In genomic region chr3:195133462-195133861, GRCh38 we compare ENCODE assay signal across 11 cellular contexts.
A peak's percentile ranks its signal among the peaks of the same experiment; 100 is the strongest.
DNase-seq lines count a peak whose midpoint lies in the region; FAIRE-seq and TF ChIP-seq lines count a peak whose summit lies in the region.
"Had no signal": no experiment of that assay in that cellular context is flagged by ENCODE, and none has a peak within 500 bp of the region (broad histone marks: within the 10 kb centered on the region; RNA-seq: fewer than 3 reads in every experiment).

No MANE protein-coding gene starts in this region.

- H3K4me2 ChIP-seq in mesendoderm (ENCODE audit: low read length): no peak overlapping the region

- no peak overlapping the region for H2BK5ac ChIP-seq in mesendoderm (ENCODE audit: low read length)

- H3K9ac ChIP-seq in mesendoderm (ENCODE audit: low read length): no peak overlapping the region

- no peak overlapping the region for H2BK120ac ChIP-seq in mesendoderm (ENCODE audit: low read depth, low read length)

- H3K4ac ChIP-seq in mesendoderm (ENCODE audit: low read depth, low read length): no peak overlapping the region

- no CpG with 5 or more reads among the region's 12 CpGs for WGBS in mesendoderm (ENCODE audit: extremely low coverage, insufficient coverage, low lambda C conversion rate)

- no peak overlapping the region for H2BK15ac ChIP-seq in mesendoderm (replicated peaks; ENCODE audit: low read depth)

- H4K5ac ChIP-seq in mesendoderm (ENCODE audit: low read length): no peak overlapping the region

- no peaks in the 10 kb centered on the region for H3K36me3 ChIP-seq in mesendoderm (ENCODE audit: control insufficient read depth, insufficient read depth, low read length)
- H3K36me3 ChIP-seq: lower lobe of right lung had no signal

- H3K79me2 ChIP-seq in mesendoderm (ENCODE audit: control insufficient read depth, insufficient read depth, low read length): no peaks in the 10 kb centered on the region

- peaks cover 5% of the 10 kb centered on the region for H3K79me1 ChIP-seq in mesendoderm (ENCODE audit: low read length)

- H2AK5ac ChIP-seq in mesendoderm (ENCODE audit: low read length): no peak overlapping the region

- no peak overlapping the region for H3K18ac ChIP-seq in mesendoderm (ENCODE audit: low read length)

- H3K23ac ChIP-seq in mesendoderm (ENCODE audit: low read length): no peak overlapping the region

- no peak overlapping the region for H3K56ac ChIP-seq in mesendoderm (ENCODE audit: low read length)

- H4K8ac ChIP-seq in mesendoderm (ENCODE audit: low read depth, low read length): no peak overlapping the region

- no peaks in the 10 kb centered on the region for H3K27me3 ChIP-seq in mesendoderm (ENCODE audit: insufficient read depth, low read length, poor library complexity)

- no peak for FAIRE-seq in GM12892 (lab: Jason Lieb, UNC)

- H3K27ac ChIP-seq in epithelial cell of prostate (no peak overlapping the region), mesendoderm (ENCODE audit: low read depth, low read length) (no peak overlapping the region)
- H3K27ac ChIP-seq: 22Rv1, lower lobe of right lung had no signal

- no peak for TF ChIP-seq POLR2A in GM12892 (IDR thresholded peaks at IDR 0.05; ENCODE audit: low read depth, low read length)

- DNase-seq in NCI-H2029 (lab: John Stamatoyannopoulos, UW) (peak; percentile 31), NCI-H2029 treated with DMSO at 0.1 percent for 48 hours (lab: John Stamatoyannopoulos, UW) (no peak), NCI-H69 (lab: John Stamatoyannopoulos, UW) (peak; percentile 18), epithelial cell of prostate (ENCODE audit: low read depth, low spot score) (peak; percentile 83), activated gamma-delta T cell treated with Interleukin-2 at 50 U/mL for 16 hours (no peak), mesendoderm (no peak), GM12892 (ENCODE audit: insufficient read length) (no peak)
- DNase-seq in stimulated activated CD4-positive, alpha-beta T cell treated with anti-CD3 and anti-CD28 coated beads, Interleukin-4, amount 100 ng/mL, for 1 hour: peak; percentile 41
- DNase-seq: lower lobe of right lung, trophoblast cell had no signal

- no peaks in the 10 kb centered on the region for H3K4me1 ChIP-seq in mesendoderm (ENCODE audit: control insufficient read depth, low read depth, low read length)
- H3K4me1 ChIP-seq: lower lobe of right lung had no signal

- no peak overlapping the region for H3K4me3 ChIP-seq in mesendoderm (ENCODE audit: low read length)
- H3K4me3 ChIP-seq: lower lobe of right lung had no signal

Comparison
In these comparisons a context has a peak if more than half of its experiments do, and no peak if none do; other contexts are left out.
1. DNase-seq: peak in NCI-H2029 (single experiment), NCI-H69 (single experiment), epithelial cell of prostate (single experiment) and stimulated activated CD4-positive, alpha-beta T cell treated with anti-CD3 and anti-CD28 coated beads, Interleukin-4, amount 100 ng/mL, for 1 hour (single experiment); none in NCI-H2029 treated with DMSO at 0.1 percent for 48 hours (single experiment), activated gamma-delta T cell treated with Interleukin-2 at 50 U/mL for 16 hours (single experiment), mesendoderm (single experiment) and GM12892 (single experiment).